In the genomic region with DNA sequence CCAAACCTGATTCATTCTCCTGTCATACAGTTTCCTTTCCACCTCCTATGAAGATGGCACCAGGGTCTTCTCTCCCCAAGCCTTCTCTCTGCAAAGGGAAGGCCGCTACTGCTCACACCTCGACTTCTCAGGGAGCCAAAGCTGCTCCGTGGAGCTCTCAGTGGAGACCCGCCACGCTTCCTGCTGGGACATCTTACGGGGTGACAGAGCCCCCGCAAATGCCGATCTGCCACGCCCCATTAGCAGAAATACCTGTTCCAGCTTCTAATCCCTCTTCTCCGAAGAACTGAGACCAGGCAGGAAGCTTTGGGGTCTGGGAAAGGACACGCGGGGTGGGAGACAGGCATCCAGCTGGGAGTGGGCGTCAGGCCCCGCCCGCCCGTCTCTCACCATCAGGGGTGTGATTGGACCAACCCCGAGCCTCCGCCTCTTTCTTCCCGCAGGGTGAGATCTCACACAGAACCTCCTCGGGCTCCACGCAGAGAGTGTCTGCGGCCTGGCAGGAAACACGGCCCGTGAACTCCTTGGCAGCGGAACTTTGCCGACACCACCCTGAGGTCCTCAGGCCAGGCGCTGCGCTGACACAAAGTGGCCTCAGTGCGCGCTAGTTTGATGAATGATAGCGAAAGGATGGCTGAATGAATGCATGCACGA, we compare ENCODE assay signal across 21 cellular contexts. TPM values are rescaled to one million over a fixed set of nuclear protein-coding genes. Genes with fewer than 3 reads are reported as not detected.
DNase-seq lines count a peak whose midpoint lies in the region; ATAC-seq, FAIRE-seq and TF ChIP-seq lines count a peak whose summit lies in the region.
"Had no signal": no experiment of that assay in that cellular context is flagged by ENCODE, and none has a peak within 500 bp of the region (broad histone marks: within the 10 kb centered on the region; RNA-seq: fewer than 3 reads in every experiment).

No MANE protein-coding gene starts in this region.

- H3K9ac ChIP-seq in keratinocyte (ENCODE audit: control insufficient read depth, extremely low read depth, insufficient read depth, low read length), result no peak overlapping the region
- H3K9ac ChIP-seq: BLaER1 had no signal

- H3K4me2 ChIP-seq in keratinocyte (ENCODE audit: control insufficient read depth, extremely low read depth, insufficient read depth, low read depth, low read length), result peak overlapping the region; percentile 29
- H3K4me2 ChIP-seq: A549, BLaER1 had no signal

- peaks cover 53% of the 10 kb centered on the region for H3K4me1 Mint-ChIP-seq in Caco-2 (ENCODE audit: low read depth, unreplicated experiment)
- no peaks in the 10 kb centered on the region for H3K4me1 Mint-ChIP-seq in osteocyte (ENCODE audit: unreplicated experiment)
- no peaks in the 10 kb centered on the region for H3K4me1 Mint-ChIP-seq in natural killer cell
- H3K4me1 Mint-ChIP-seq in CD4-positive, alpha-beta T cell (ENCODE audit: low read depth), result peaks cover 19% of the 10 kb centered on the region

- CTCF ChIA-PET in Caco-2 (lab: Charles Lee), result no interaction called here
- CTCF ChIA-PET in HEK293 (lab: Yijun Ruan, JAX), result no interaction called here
- CTCF ChIA-PET in CD4-positive, alpha-beta T cell (lab: Charles Lee), result interaction anchor here (0.6 kb wide), 1 partner anchor 1701 kb away, joined by 3 read pairs; no protein-coding TSS in a partner anchor

- no peaks in the 10 kb centered on the region for H3K9me3 Mint-ChIP-seq in Caco-2 (ENCODE audit: unreplicated experiment)
- no peaks in the 10 kb centered on the region for H3K9me3 Mint-ChIP-seq in osteocyte (ENCODE audit: unreplicated experiment)
- H3K9me3 Mint-ChIP-seq in natural killer cell, result no peaks in the 10 kb centered on the region
- H3K9me3 Mint-ChIP-seq in CD4-positive, alpha-beta T cell, result no peaks in the 10 kb centered on the region

- no peaks in the 10 kb centered on the region for H3K79me2 ChIP-seq in keratinocyte (ENCODE audit: control insufficient read depth, insufficient read depth, low read length)

- dilution Hi-C loops in keratinocyte (cut with MboI; ENCODE audit: extremely low pct_ligation_motif_present, low sequenced_read_pairs), result no loop called here

- H3K27ac Mint-ChIP-seq in Caco-2 (ENCODE audit: unreplicated experiment) (peak overlapping the region; percentile 40), osteocyte (ENCODE audit: unreplicated experiment) (no peak overlapping the region), natural killer cell (no peak overlapping the region)
- H3K27ac Mint-ChIP-seq in CD4-positive, alpha-beta T cell, result no peak overlapping the region
- H3K27ac Mint-ChIP-seq: CD8-positive, alpha-beta memory T cell had no signal

- H3K27ac ChIP-seq in HEK293 (ENCODE audit: extremely low read depth, low read depth, low read length), result no peak overlapping the region
- H3K27ac ChIP-seq in keratinocyte (ENCODE audit: control insufficient read depth, insufficient read depth, low read length), result no peak overlapping the region
- H3K27ac ChIP-seq in CD4-positive, alpha-beta T cell (ENCODE audit: low read depth, low read length), result no peak overlapping the region
- H3K27ac ChIP-seq: A549, BLaER1, SK-N-MC had no signal

- H3K4me1 ChIP-seq in Caco-2 (peaks cover 61% of the 10 kb centered on the region), HEK293 (ENCODE audit: control insufficient read depth, insufficient read depth, low read length) (no peaks in the 10 kb centered on the region), keratinocyte (ENCODE audit: control insufficient read depth, extremely low read depth, insufficient read depth, low read length) (peaks cover 19% of the 10 kb centered on the region)
- H3K4me1 ChIP-seq: A549 had no signal

- H3K4me3 ChIP-seq in Caco-2 (ENCODE audit: low read depth, low read length) (no peak overlapping the region), HEK293 (ENCODE audit: low read depth, low read length) (no peak overlapping the region), keratinocyte (ENCODE audit: control insufficient read depth in 2 of 3, extremely low read depth in 1 of 3, insufficient read depth in 2 of 3, low read depth in 1 of 3, low read length in 3 of 3) (no peak overlapping the region)
- H3K4me3 ChIP-seq: A549, BLaER1, SK-N-MC had no signal

- no peak for FAIRE-seq in keratinocyte (lab: Jason Lieb, UNC)
- FAIRE-seq: A549 had no signal

- BruUV-seq in Caco-2 (replicated peaks; lab: Mats Ljungman, UMichigan), result no TSS peak

- H3K36me3 ChIP-seq in Caco-2 (ENCODE audit: control insufficient read depth, insufficient read depth, low read length), result no peaks in the 10 kb centered on the region
- H3K36me3 ChIP-seq in HEK293 (ENCODE audit: control insufficient read depth in 2 of 2, insufficient read depth in 1 of 2, low read length in 2 of 2), result no peaks in the 10 kb centered on the region
- H3K36me3 ChIP-seq in keratinocyte (ENCODE audit: control insufficient read depth in 2 of 2, extremely low read depth in 1 of 2, insufficient read depth in 2 of 2, low read length in 2 of 2), result no peaks in the 10 kb centered on the region
- H3K36me3 ChIP-seq: BLaER1 had no signal

- H3K9me1 ChIP-seq in keratinocyte (ENCODE audit: control insufficient read depth, extremely low read depth, insufficient read depth, low read length), result no peaks in the 10 kb centered on the region

- ATAC-seq in natural killer cell, result no peak
- no peak for ATAC-seq in CD4-positive, alpha-beta T cell (ENCODE audit: poor library complexity)
- ATAC-seq: A549, HCT116 had no signal

- no peaks in the 10 kb centered on the region for H3K9me3 ChIP-seq in Caco-2
- H3K9me3 ChIP-seq in HEK293 (ENCODE audit: control insufficient read depth, insufficient read depth, low read depth, low read length), result no peaks in the 10 kb centered on the region
- no peaks in the 10 kb centered on the region for H3K9me3 ChIP-seq in keratinocyte (ENCODE audit: control insufficient read depth, low read depth, low read length)
- no peaks in the 10 kb centered on the region for H3K9me3 ChIP-seq in CD4-positive, alpha-beta T cell (ENCODE audit: control insufficient read depth, low read length)
- H3K9me3 ChIP-seq: A549, BLaER1 had no signal

- intact Hi-C loops in Caco-2 (cut with micrococcal nuclease; ENCODE audit: unreplicated experiment), result no loop called here
- intact Hi-C loops in posterior vena cava (cut with DNase I), result no loop called here
- intact Hi-C loops in natural killer cell (cut with micrococcal nuclease), result no loop called here
- intact Hi-C loops in CD4-positive, alpha-beta T cell (cut with DNase I, micrococcal nuclease), result no loop called here

- DNase-seq in Caco-2, result no peak
- DNase-seq in keratinocyte (ENCODE audit: low read depth, low spot score), result no peak
- DNase-seq in posterior vena cava (ENCODE audit: low spot score), result peak; percentile 67
- DNase-seq in osteocyte (ENCODE audit: extremely low spot score, unreplicated experiment), result no peak
- no peak for DNase-seq in natural killer cell
- no peak for DNase-seq in CD4-positive, alpha-beta T cell
- DNase-seq in NCI-H2227 (lab: John Stamatoyannopoulos, UW; ENCODE audit: unreplicated experiment), result no peak
- DNase-seq: DMS79, KBM-7, MV-4-11, NCI-H1930, NCI-H345, NCI-H524 treated with DMSO at 0.1 percent for 48 hours, SHP77 had no signal

- no peaks in the 10 kb centered on the region for H3K27me3 Mint-ChIP-seq in Caco-2 (ENCODE audit: insufficient read depth, unreplicated experiment)
- peaks cover 14% of the 10 kb centered on the region for H3K27me3 Mint-ChIP-seq in osteocyte (ENCODE audit: unreplicated experiment)
- peaks cover 5 to 9% of the 10 kb centered on the region in 2 donors for H3K27me3 Mint-ChIP-seq in natural killer cell (ENCODE audit: low read depth in 2 of 2)
- H3K27me3 Mint-ChIP-seq in CD4-positive, alpha-beta T cell, result no peaks in the 10 kb centered on the region

- H3K36me3 Mint-ChIP-seq in Caco-2 (ENCODE audit: insufficient read depth, unreplicated experiment), result peaks cover 2% of the 10 kb centered on the region
- no peaks in the 10 kb centered on the region for H3K36me3 Mint-ChIP-seq in osteocyte (ENCODE audit: unreplicated experiment)
- H3K36me3 Mint-ChIP-seq in natural killer cell, result no peaks in the 10 kb centered on the region
- no peaks in the 10 kb centered on the region for H3K36me3 Mint-ChIP-seq in CD4-positive, alpha-beta T cell (ENCODE audit: low read depth)
- H3K36me3 Mint-ChIP-seq: CD8-positive, alpha-beta memory T cell had no signal

- POLR2A ChIA-PET in Caco-2 (lab: Charles Lee), result no interaction called here
- POLR2A ChIA-PET in HEK293 (lab: Yijun Ruan, JAX), result no interaction called here
- POLR2A ChIA-PET in CD4-positive, alpha-beta T cell (lab: Charles Lee), result no interaction called here

- H3K27me3 ChIP-seq in Caco-2 (replicated peaks; ENCODE audit: control insufficient read depth, insufficient read depth, low read length) (no peaks in the 10 kb centered on the region), keratinocyte (ENCODE audit: control insufficient read depth, extremely low read depth, insufficient read depth, low read length) (no peaks in the 10 kb centered on the region)
- no peaks in the 10 kb centered on the region for H3K27me3 ChIP-seq in CD4-positive, alpha-beta T cell (ENCODE audit: control insufficient read depth, insufficient read depth, low read length)
- H3K27me3 ChIP-seq: BLaER1 had no signal

- no peak overlapping the region for H2AFZ ChIP-seq in keratinocyte (ENCODE audit: control insufficient read depth, low read length)

- no peak for TF ChIP-seq CTCF in Caco-2 (IDR thresholded peaks at IDR 0.05; ENCODE audit: insufficient read depth in 1 of 2, low read depth in 1 of 2, low read length in 1 of 2, severe bottlenecking in 1 of 2, unreplicated experiment in 1 of 2)
- no peak for TF ChIP-seq CTCF in HEK293 (tag by site-specific recombination; IDR thresholded peaks at IDR 0.05)
- no peak for TF ChIP-seq CTCF in keratinocyte (optimal IDR thresholded peaks at IDR 0.05 in 1 of 3, IDR thresholded peaks at IDR 0.05 in 1 of 3, conservative IDR thresholded peaks at IDR 0.05 in 1 of 3; ENCODE audit: extremely low read depth in 1 of 3, insufficient read depth in 2 of 3, low read length in 3 of 3)
- no peak for TF ChIP-seq CTCF in osteocyte (IDR thresholded peaks at IDR 0.05)
- no peak for TF ChIP-seq CTCF in natural killer cell (IDR thresholded peaks at IDR 0.05)
- TF ChIP-seq CTCF in CD4-positive, alpha-beta T cell (IDR thresholded peaks at IDR 0.05), result no peak

- H3K4me3 Mint-ChIP-seq in Caco-2 (ENCODE audit: unreplicated experiment) (no peak overlapping the region), osteocyte (ENCODE audit: unreplicated experiment) (no peak overlapping the region), natural killer cell (no peak overlapping the region)
- H3K4me3 Mint-ChIP-seq in CD4-positive, alpha-beta T cell, result no peak overlapping the region
- H3K4me3 Mint-ChIP-seq: CD8-positive, alpha-beta memory T cell had no signal

- H4K20me1 ChIP-seq in keratinocyte (ENCODE audit: control insufficient read depth, extremely low read depth, insufficient read depth, low read length), result no peaks in the 10 kb centered on the region
- H4K20me1 ChIP-seq: BLaER1 had no signal

RNA-seq across cellular contexts. Expression of gene CALML5, which starts 12.0 kb away (rescaled TPM):
- not detected in 2 replicates for total RNA-seq in Caco-2 (2022)
- 5.7 to 11.4 TPM (median 7.3 TPM) in 3 replicates for polyA plus RNA-seq in keratinocyte
- polyA plus RNA-seq in keratinocyte (2011; ENCODE audit: low read depth), result 251 TPM
- 2.1 and 5.6 TPM in 2 replicates for polyA plus RNA-seq in keratinocyte (2011; cell fraction: cytosol; rRNA removed)
- 5.2 and 5.9 TPM in 2 replicates for polyA plus RNA-seq in keratinocyte (2011; cell fraction: nucleus; rRNA removed)
- polyA plus RNA-seq in keratinocyte (2012; ENCODE audit: low replicate concordance), result 19.1 and 439 TPM in 2 replicates
- 0.39 to 0.66 TPM in 2 of 3 replicates, not detected in the other for polyA minus RNA-seq in keratinocyte
- 4.0 TPM for polyA minus RNA-seq in keratinocyte (2011; cell fraction: cytosol; rRNA and poly(A)+ RNA removed)
- polyA minus RNA-seq in keratinocyte (2011; cell fraction: nucleus; rRNA and poly(A)+ RNA removed), result 4.1 and 6.1 TPM in 2 replicates
- not detected for total RNA-seq in posterior vena cava
- total RNA-seq in osteocyte, result not detected in 2 replicates
- not detected for total RNA-seq in natural killer cell
- not detected for total RNA-seq in CD4-positive, alpha-beta T cell
- total RNA-seq: CD8-positive, alpha-beta memory T cell; RPMI7951 had no signal
- polyA plus RNA-seq: A549; CD8-positive, alpha-beta memory T cell had no signal

RNA-seq across cellular contexts. Expression of gene CALML3, which starts 13.4 kb away (rescaled TPM):
- 0.18 TPM in 1 of 2 replicates, not detected in the other for total RNA-seq in Caco-2 (2022)
- 7.6 to 20.2 TPM (median 14.1 TPM) in 3 replicates for polyA plus RNA-seq in keratinocyte
- 16.6 TPM for polyA plus RNA-seq in keratinocyte (2011; ENCODE audit: low read depth)
- polyA plus RNA-seq in keratinocyte (2011; cell fraction: cytosol; rRNA removed), result 10.4 and 31.2 TPM in 2 replicates
- 11.9 and 17.6 TPM in 2 replicates for polyA plus RNA-seq in keratinocyte (2011; cell fraction: nucleus; rRNA removed)
- polyA plus RNA-seq in keratinocyte (2012; ENCODE audit: low replicate concordance), result 15.7 and 23.6 TPM in 2 replicates
- 2.7 to 5.2 TPM (median 4.4 TPM) in 3 replicates for polyA minus RNA-seq in keratinocyte
- polyA minus RNA-seq in keratinocyte (2011; cell fraction: cytosol; rRNA and poly(A)+ RNA removed), result 17.1 TPM
- 4.6 and 6.0 TPM in 2 replicates for polyA minus RNA-seq in keratinocyte (2011; cell fraction: nucleus; rRNA and poly(A)+ RNA removed)
- total RNA-seq in posterior vena cava, result not detected
- not detected in 2 replicates for total RNA-seq in osteocyte
- total RNA-seq in natural killer cell, result not detected
- not detected for total RNA-seq in CD4-positive, alpha-beta T cell
- total RNA-seq: CD8-positive, alpha-beta memory T cell; RPMI7951 had no signal
- polyA plus RNA-seq: A549; CD8-positive, alpha-beta memory T cell had no signal
